18 cellular contexts compared by ENCODE assay signal in genomic region chr16:22786284-22786683, GRCh38. TPM values are rescaled to one million over a fixed set of nuclear protein-coding genes. Genes with fewer than 3 reads are reported as not detected.
DNase-seq lines count a peak whose midpoint lies in the region; ATAC-seq and TF ChIP-seq lines count a peak whose summit lies in the region.
"Had no signal": no experiment of that assay in that cellular context is flagged by ENCODE, and none has a peak within 500 bp of the region (broad histone marks: within the 10 kb centered on the region; RNA-seq: fewer than 3 reads in every experiment).

No MANE protein-coding gene starts in this region.

- H3K27me3 Mint-ChIP-seq in stimulated activated naive CD8-positive, alpha-beta T cell treated with anti-CD3 and anti-CD28 coated beads, Interleukin-15, amount 100 ng/mL, for 72 hours, result peaks cover 19% of the 10 kb centered on the region

- H3K36me3 ChIP-seq in smooth muscle cell (ENCODE audit: low read depth), result no peaks in the 10 kb centered on the region
- H3K36me3 ChIP-seq: BE2C had no signal

- TF ChIP-seq POLR2A in NB4 (IDR thresholded peaks at IDR 0.05; ENCODE audit: extremely low read depth, insufficient read length), result no peak

- H3K4me3 Mint-ChIP-seq in stimulated activated naive CD8-positive, alpha-beta T cell treated with anti-CD3 and anti-CD28 coated beads, Interleukin-15, amount 100 ng/mL, for 72 hours, result no peak overlapping the region
- H3K4me3 Mint-ChIP-seq: CD4-positive, alpha-beta T cell had no signal

- ATAC-seq in stimulated activated naive CD8-positive, alpha-beta T cell treated with anti-CD3 and anti-CD28 coated beads, Interleukin-15, amount 100 ng/mL, for 72 hours, result peak; percentile 53
- ATAC-seq in stimulated activated naive CD8-positive, alpha-beta T cell treated with anti-CD3 and anti-CD28 coated beads, Interleukin-15, Interleukin-2, amounts not matched to agents 100 U/mL and 50 U/mL, for 24 hours, result no peak
- ATAC-seq in HG03045 (IDR thresholded peaks at IDR 0.05; ENCODE audit: unreplicated experiment), result no peak
- ATAC-seq: GM12878 had no signal

- H3K27ac Mint-ChIP-seq in stimulated activated naive CD8-positive, alpha-beta T cell treated with anti-CD3 and anti-CD28 coated beads, Interleukin-15, amount 100 ng/mL, for 72 hours, result no peak overlapping the region
- H3K27ac Mint-ChIP-seq: CD4-positive, alpha-beta T cell had no signal

- H3K9me3 Mint-ChIP-seq in stimulated activated naive CD8-positive, alpha-beta T cell treated with anti-CD3 and anti-CD28 coated beads, Interleukin-15, amount 100 ng/mL, for 72 hours, result peaks cover 0 to 7% of the 10 kb centered on the region in 2 donors
- H3K9me3 Mint-ChIP-seq: CD4-positive, alpha-beta T cell had no signal

- H3K79me2 ChIP-seq in smooth muscle cell (ENCODE audit: low read depth), result no peaks in the 10 kb centered on the region

- no peak overlapping the region for H3K4me3 ChIP-seq in NB4 (ENCODE audit: low read depth, low read length)
- no peak overlapping the region for H3K4me3 ChIP-seq in smooth muscle cell
- H3K4me3 ChIP-seq: GM12878 had no signal

- no peaks in the 10 kb centered on the region for H3K9me3 ChIP-seq in smooth muscle cell (replicated peaks; ENCODE audit: low read depth)
- H3K9me3 ChIP-seq: BE2C had no signal

- 82% methylated on average over 2 of the region's 2 CpGs for WGBS in smooth muscle cell (ENCODE audit: low lambda C conversion rate)

- no peak for TF ChIP-seq CTCF in NB4 (IDR thresholded peaks at IDR 0.05; ENCODE audit: low read depth, low read length)
- TF ChIP-seq CTCF in smooth muscle cell (IDR thresholded peaks at IDR 0.05; ENCODE audit: borderline replicate concordance, insufficient read depth, poor library complexity, severe bottlenecking), result no peak
- TF ChIP-seq CTCF in GM10266 (IDR thresholded peaks at IDR 0.05; ENCODE audit: control insufficient read depth, insufficient read depth, low read depth, missing control alignments), result no peak

- H3F3A ChIP-seq in smooth muscle cell (ENCODE audit: low read depth), result peaks cover 15% of the 10 kb centered on the region

- H3K4me1 Mint-ChIP-seq in stimulated activated naive CD8-positive, alpha-beta T cell treated with anti-CD3 and anti-CD28 coated beads, Interleukin-15, amount 100 ng/mL, for 72 hours, result peaks cover 6% of the 10 kb centered on the region

- peaks cover 15% of the 10 kb centered on the region for H3K4me1 ChIP-seq in smooth muscle cell (ENCODE audit: low read depth)

- no peaks in the 10 kb centered on the region for H3K27me3 ChIP-seq in smooth muscle cell (ENCODE audit: low read depth)
- H3K27me3 ChIP-seq: BE2C had no signal

- H3K9ac ChIP-seq in smooth muscle cell (ENCODE audit: low read depth), result no peak overlapping the region
- H3K9ac ChIP-seq: KMS-11 had no signal

- H4K20me1 ChIP-seq in smooth muscle cell (ENCODE audit: low read depth), result no peaks in the 10 kb centered on the region

- peak overlapping the region; percentile 40 for H3K4me2 ChIP-seq in smooth muscle cell
- H3K4me2 ChIP-seq: KMS-11 had no signal

- H3K27ac ChIP-seq in smooth muscle cell (ENCODE audit: low read depth), result peak overlapping the region; percentile 78
- H3K27ac ChIP-seq: C4-2B, KMS-11 had no signal

- no peak for DNase-seq in stimulated activated naive CD8-positive, alpha-beta T cell treated with anti-CD3 and anti-CD28 coated beads, Interleukin-15, amount 100 ng/mL, for 72 hours
- no peak for DNase-seq in stimulated activated naive CD8-positive, alpha-beta T cell treated with anti-CD3 and anti-CD28 coated beads, Interleukin-15, Interleukin-2, amounts not matched to agents 100 U/mL and 50 U/mL, for 24 hours
- DNase-seq in H4 (ENCODE audit: low spot score), result peak; percentile 57
- DNase-seq in NB4 (ENCODE audit: low read depth), result peak; percentile 19
- no peak for DNase-seq in smooth muscle cell (lab: John Stamatoyannopoulos, UW; ENCODE audit: unreplicated experiment)
- DNase-seq in NCI-H2081 treated with DMSO at 0.1 percent for 48 hours (lab: John Stamatoyannopoulos, UW), result no peak
- DNase-seq in GM10266 (ENCODE audit: extremely low spot score), result no peak
- DNase-seq: ACHN; BE2C; CD4-positive, alpha-beta T cell; DMS153; DMS79; GF-D8 had no signal

- no peak overlapping the region for H2AFZ ChIP-seq in smooth muscle cell (ENCODE audit: low read depth)

RNA-seq across cellular contexts. Expression of gene HS3ST2, which starts 27.7 kb away (rescaled TPM):
- 0.15 TPM in 1 of 2 replicates, not detected in the other for total RNA-seq in H4 (2014; rRNA removed; shearing (Covaris generic))
- total RNA-seq in smooth muscle cell, result not detected in 2 replicates
- not detected in 2 replicates for polyA plus RNA-seq in smooth muscle cell
- total RNA-seq: CD4-positive, alpha-beta T cell; GM12878; HT-29 had no signal
- polyA plus RNA-seq: GM12878 had no signal

Comparison
In these comparisons a context has a peak if more than half of its experiments do, and no peak if none do; other contexts are left out.
1. DNase-seq: peak in H4 (single experiment) and NB4 (single experiment); none in stimulated activated naive CD8-positive, alpha-beta T cell treated with anti-CD3 and anti-CD28 coated beads, Interleukin-15, amount 100 ng/mL, for 72 hours (0 of 2), stimulated activated naive CD8-positive, alpha-beta T cell treated with anti-CD3 and anti-CD28 coated beads, Interleukin-15, Interleukin-2, amounts not matched to agents 100 U/mL and 50 U/mL, for 24 hours (single experiment), smooth muscle cell (single experiment), NCI-H2081 treated with DMSO at 0.1 percent for 48 hours (single experiment) and GM10266 (single experiment).